ENCODE assay signal across 17 cellular contexts in genomic region chr20:49691818-49692568, GRCh38. TPM values are rescaled to one million over a fixed set of nuclear protein-coding genes. Genes with fewer than 3 reads are reported as not detected.
A peak's percentile ranks its signal among the peaks of the same experiment; 100 is the strongest.
DNase-seq lines count a peak whose midpoint lies in the region; ATAC-seq and TF ChIP-seq lines count a peak whose summit lies in the region.
"Had no signal": no experiment of that assay in that cellular context is flagged by ENCODE, and none has a peak within 500 bp of the region (broad histone marks: within the 10 kb centered on the region; RNA-seq: fewer than 3 reads in every experiment).

No MANE protein-coding gene starts in this region.

- H3K36me3 ChIP-seq in OCI-LY3 (replicated peaks; ENCODE audit: low read depth, low read length) (peaks cover 13% of the 10 kb centered on the region), ovary (no peaks in the 10 kb centered on the region)
- H3K36me3 ChIP-seq: cardiac muscle cell, Peyer's patch had no signal

- no peaks in the 10 kb centered on the region for H3K27me3 Mint-ChIP-seq in progenitor cell of endocrine pancreas
- H3K27me3 Mint-ChIP-seq: activated naive CD4-positive, alpha-beta T cell treated with anti-CD3 and anti-CD28 coated beads, Interleukin-2, amount 50 U/mL, for 24 hours; CD4-positive, CD25-positive, alpha-beta regulatory T cell; memory B cell had no signal

- no peak overlapping the region for H2AFZ ChIP-seq in OCI-LY3 (ENCODE audit: low read depth, low read length)

- ATAC-seq in GM21825 (IDR thresholded peaks at IDR 0.05; ENCODE audit: unreplicated experiment) (no peak), GM19467 (IDR thresholded peaks at IDR 0.05; ENCODE audit: unreplicated experiment) (no peak)

- H3K4me1 Mint-ChIP-seq in progenitor cell of endocrine pancreas (ENCODE audit: low read depth) = peaks cover 33% of the 10 kb centered on the region

- H3K9me3 Mint-ChIP-seq in progenitor cell of endocrine pancreas (ENCODE audit: low read depth) = no peaks in the 10 kb centered on the region
- H3K9me3 Mint-ChIP-seq: activated naive CD4-positive, alpha-beta T cell treated with anti-CD3 and anti-CD28 coated beads, Interleukin-2, amount 50 U/mL, for 24 hours; CD4-positive, CD25-positive, alpha-beta regulatory T cell; HFFc6; memory B cell had no signal

- peaks cover 98% of the 10 kb centered on the region for H4K20me1 ChIP-seq in OCI-LY3 (ENCODE audit: insufficient read depth, low read length)

- no peaks in the 10 kb centered on the region for H3K36me3 Mint-ChIP-seq in progenitor cell of endocrine pancreas (ENCODE audit: insufficient read depth)
- H3K36me3 Mint-ChIP-seq: activated naive CD4-positive, alpha-beta T cell treated with anti-CD3 and anti-CD28 coated beads, Interleukin-2, amount 50 U/mL, for 24 hours; CD4-positive, CD25-positive, alpha-beta regulatory T cell had no signal

- DNase-seq in HT-29 (ENCODE audit: low spot score) (peak; percentile 73), epithelial cell of prostate (ENCODE audit: low read depth, low spot score) (no peak), progenitor cell of endocrine pancreas (ENCODE audit: low spot score, unreplicated experiment) (no peak), ovary (no peak)
- DNase-seq in stimulated activated naive CD4-positive, alpha-beta T cell (lab: John Stamatoyannopoulos, UW) = no peak
- DNase-seq: CD4-positive, CD25-positive, alpha-beta regulatory T cell; HFFc6; KBM-7; NCI-H1105 treated with DMSO at 0.1 percent for 48 hours; NCI-H446 treated with DMSO at 0.1 percent for 48 hours had no signal

- 0 out of 2 replicates have a peak overlapping the region, but pooled peaks have one; percentile 11 for H3K9ac ChIP-seq in OCI-LY3 (ENCODE audit: low read length)

- TF ChIP-seq CTCF in OCI-LY3 (IDR thresholded peaks at IDR 0.05; ENCODE audit: low read depth, low read length) (no peak), progenitor cell of endocrine pancreas (IDR thresholded peaks at IDR 0.05; ENCODE audit: unreplicated experiment) (no peak), ovary (IDR thresholded peaks at IDR 0.05) (no peak)

- 82 to 91% (median 88%) methylated on average over 5 of the region's 5 CpGs for WGBS in ovary, 3 donors

- intact Hi-C loops in ovary (cut with DNase I) = no loop called here

- TF ChIP-seq POLR2A in ovary (IDR thresholded peaks at IDR 0.05) = no peak

- H3K27me3 ChIP-seq in OCI-LY3 (ENCODE audit: low read depth, low read length) (no peaks in the 10 kb centered on the region), ovary (no peaks in the 10 kb centered on the region)
- H3K27me3 ChIP-seq: cardiac muscle cell, Peyer's patch had no signal

- H3K4me1 ChIP-seq in OCI-LY3 (ENCODE audit: low read length) (peaks cover 88% of the 10 kb centered on the region), ovary (ENCODE audit: insufficient read depth) (peaks cover 12% of the 10 kb centered on the region)

- no peak overlapping the region for H3K4me3 Mint-ChIP-seq in progenitor cell of endocrine pancreas (ENCODE audit: low read depth)
- H3K4me3 Mint-ChIP-seq: activated naive CD4-positive, alpha-beta T cell treated with anti-CD3 and anti-CD28 coated beads, Interleukin-2, amount 50 U/mL, for 24 hours; CD4-positive, CD25-positive, alpha-beta regulatory T cell; HFFc6; memory B cell had no signal

- H3K27ac ChIP-seq in OCI-LY3 (ENCODE audit: low read length) (no peak overlapping the region), epithelial cell of prostate (peak overlapping the region; percentile 41), ovary (no peak overlapping the region)
- H3K27ac ChIP-seq: cardiac muscle cell had no signal

- peak overlapping the region; percentile 31; the same call in 1 of the 2 replicates for H3K4me3 ChIP-seq in OCI-LY3 (ENCODE audit: low read length)
- no peak overlapping the region for H3K4me3 ChIP-seq in ovary
- H3K4me3 ChIP-seq: cardiac muscle cell, Peyer's patch had no signal

- H3K9me3 ChIP-seq in OCI-LY3 (ENCODE audit: insufficient read depth, low read length) = no peaks in the 10 kb centered on the region
- no peaks in the 10 kb centered on the region for H3K9me3 ChIP-seq in ovary
- H3K9me3 ChIP-seq: Peyer's patch had no signal

- peak overlapping the region; percentile 50 for H3K4me2 ChIP-seq in OCI-LY3 (ENCODE audit: low read length)

- peak overlapping the region; percentile 2 for H3K27ac Mint-ChIP-seq in progenitor cell of endocrine pancreas
- H3K27ac Mint-ChIP-seq: activated naive CD4-positive, alpha-beta T cell treated with anti-CD3 and anti-CD28 coated beads, Interleukin-2, amount 50 U/mL, for 24 hours; HFFc6; memory B cell had no signal

- H3K79me2 ChIP-seq in OCI-LY3 (ENCODE audit: low read length) = peaks cover 100% of the 10 kb centered on the region

- no peak for TF ChIP-seq EP300 in ovary (IDR thresholded peaks at IDR 0.05)

RNA-seq across cellular contexts. Expression of gene B4GALT5, which starts 21.7 kb away (rescaled TPM):
- total RNA-seq in HT-29 (2014; rRNA removed; shearing (Covaris generic)) = 24.1 and 24.5 TPM in 2 replicates
- total RNA-seq in progenitor cell of endocrine pancreas (58.6 and 58.8 TPM in 2 replicates), ovary (10 to 100 TPM; 19.0 to 53.6 (median 37.7) TPM)
- polyA plus RNA-seq in ovary = 10 to 100 TPM; 22.2 to 50.9 TPM
